Comparison of ENCODE assay signal across 13 cellular contexts in genomic region chr4:94562285-94562684, GRCh38.
"Had no signal": no experiment of that assay in that cellular context is flagged by ENCODE, and none has a peak within 500 bp of the region (broad histone marks: within the 10 kb centered on the region; RNA-seq: fewer than 3 reads in every experiment).

No MANE protein-coding gene starts in this region.

- H3K9me3 ChIP-seq: left lung, ovary, transverse colon had no signal

- H3K4me3 ChIP-seq: left lung, ovary, transverse colon had no signal

- ATAC-seq: activated T-helper 17 cell treated with anti-CD3 and anti-CD28 coated beads, Interleukin-2, amount 50 U/mL, for 72 hours; esophagus mucosa; T-helper 17 cell; WTC11 had no signal

- H3K27ac ChIP-seq: left lung, ovary, transverse colon had no signal

- H3K36me3 ChIP-seq: left lung, ovary, transverse colon had no signal

- H3K27me3 ChIP-seq: left lung, ovary, transverse colon had no signal

- DNase-seq: activated CD4-positive, alpha-beta T cell treated with anti-CD3 and anti-CD28 coated beads, Interleukin-2, amount 10 ng/mL, durations not matched to agents 24 days and 14 days; activated CD8-positive, alpha-beta memory T cell treated with anti-CD3 and anti-CD28 coated beads for 24 hours; activated naive CD4-positive, alpha-beta T cell treated with anti-CD3 and anti-CD28 coated beads for 36 hours; head of caudate nucleus; left lung; mesendoderm; ovary; small intestine; T-helper 17 cell; transverse colon had no signal
